1 cellular context compared by ENCODE assay signal in genomic region chr10:29582769-29583168, GRCh38.
TF ChIP-seq lines count a peak whose summit lies in the region.

No MANE protein-coding gene starts in this region.

TF ChIP-seq in IMR-90, 13 proteins besides CTCF, POLR2A, EP300 and RAD21:
- TF ChIP-seq MAZ (IDR thresholded peaks at IDR 0.05; ENCODE audit: borderline replicate concordance, low read depth, low read length) (peak; percentile 13; the same call in 1 of the 2 replicates), FOS (IDR thresholded peaks at IDR 0.05; ENCODE audit: low read depth, low read length) (peak; percentile 85)
